ENCODE assay signal across 8 cellular contexts in the genomic region with DNA sequence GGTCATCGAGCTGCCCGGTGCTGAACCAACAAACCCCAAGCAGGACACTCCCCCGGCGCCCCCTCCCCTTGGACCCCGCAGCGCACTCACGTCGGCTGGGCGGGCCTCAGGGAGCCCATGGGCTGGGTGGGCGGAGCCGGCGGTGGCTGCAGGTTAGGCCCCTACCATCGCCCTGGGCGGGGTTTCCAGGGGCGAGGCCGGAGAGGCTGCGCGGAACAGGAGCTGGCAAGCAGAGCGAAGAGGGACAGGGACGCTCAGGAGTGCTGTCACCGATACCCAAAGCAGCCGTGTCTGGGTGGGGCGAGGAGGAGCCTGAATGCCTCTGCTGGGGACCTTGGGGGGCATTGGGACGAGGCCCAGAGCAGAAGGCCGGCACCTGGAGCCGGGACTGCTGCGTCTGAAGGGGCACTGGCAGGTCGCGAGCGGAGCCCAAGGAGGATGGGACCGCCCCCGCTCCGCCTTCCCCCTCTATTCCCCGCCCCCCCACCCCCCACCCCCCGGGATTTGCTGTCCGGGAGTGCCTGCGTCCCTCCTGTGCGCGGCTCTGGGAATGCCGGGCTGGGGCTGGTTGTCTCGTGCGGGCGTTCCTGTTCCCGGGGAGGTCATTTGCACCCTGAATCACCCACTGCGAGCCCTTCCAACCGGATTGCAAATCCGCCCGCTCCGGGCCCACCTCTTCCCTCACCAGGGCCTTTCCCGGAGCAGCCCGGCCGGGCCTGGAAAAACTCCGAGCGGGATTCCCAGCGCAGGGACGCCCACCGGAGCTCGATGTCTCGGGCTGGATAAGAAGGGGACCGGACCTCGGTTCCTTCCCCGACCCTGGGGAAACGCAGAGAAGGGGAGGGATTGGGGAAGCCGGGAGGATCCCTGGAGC. TPM values are rescaled to one million over a fixed set of nuclear protein-coding genes. Genes with fewer than 3 reads are reported as not detected.
DNase-seq lines count a peak whose midpoint lies in the region; ATAC-seq and TF ChIP-seq lines count a peak whose summit lies in the region.

No MANE protein-coding gene starts in this region.

- peaks cover 9% of the 10 kb centered on the region for H3K36me3 ChIP-seq in rectal smooth muscle tissue (ENCODE audit: control insufficient read depth, insufficient read depth, low read length)

- peaks cover 3% of the 10 kb centered on the region for H3K4me1 ChIP-seq in rectal smooth muscle tissue (ENCODE audit: control insufficient read depth, insufficient read depth, low read length)

- TF ChIP-seq CTCF in LNCaP clone FGC (IDR thresholded peaks at IDR 0.05; ENCODE audit: control insufficient read depth, extremely low read depth, insufficient read depth): no peak

- peak; percentile 54 for ATAC-seq in GM21390 (IDR thresholded peaks at IDR 0.05; ENCODE audit: unreplicated experiment)

- peak overlapping the region; percentile 77 for H3K9ac ChIP-seq in rectal smooth muscle tissue (ENCODE audit: low read length)

- H3K27ac ChIP-seq in rectal smooth muscle tissue (ENCODE audit: low read depth, low read length): no peak overlapping the region

- peaks cover 18% of the 10 kb centered on the region for H3K27me3 ChIP-seq in rectal smooth muscle tissue (ENCODE audit: control insufficient read depth, insufficient read depth, low read length)

- H3K4me3 ChIP-seq in LNCaP clone FGC (ENCODE audit: low read depth, low read length) (peak overlapping the region; percentile 56), rectal smooth muscle tissue (ENCODE audit: low read length) (peak overlapping the region; percentile 89)

- DNase-seq in COLO668 (lab: John Stamatoyannopoulos, UW; ENCODE audit: unreplicated experiment) (peak; percentile 70), LNCaP clone FGC (ENCODE audit: low read depth) (peak; percentile 59), SKM-1 (lab: John Stamatoyannopoulos, UW; ENCODE audit: unreplicated experiment) (peak; percentile 9), cardiac septum (ENCODE audit: low spot score) (peak; percentile 91), medulla oblongata (ENCODE audit: extremely low spot score) (no peak)
- peak; percentile 71 for DNase-seq in activated naive CD4-positive, alpha-beta T cell treated with anti-CD3 and anti-CD28 coated beads, Interleukin-2, amount 50 U/mL, for 16 hours

- intact Hi-C loops in cardiac septum (cut with DNase I): no loop called here

RNA-seq across cellular contexts. Expression of gene ARHGAP27, which starts 0.9 kb away (rescaled TPM):
- total RNA-seq in cardiac septum: 20.0 TPM

RNA-seq across cellular contexts. Expression of gene PLEKHM1, which starts 58.8 kb away (rescaled TPM):
- total RNA-seq in cardiac septum: 30.5 TPM
